ENCODE assay signal across 7 cellular contexts in the genomic region with DNA sequence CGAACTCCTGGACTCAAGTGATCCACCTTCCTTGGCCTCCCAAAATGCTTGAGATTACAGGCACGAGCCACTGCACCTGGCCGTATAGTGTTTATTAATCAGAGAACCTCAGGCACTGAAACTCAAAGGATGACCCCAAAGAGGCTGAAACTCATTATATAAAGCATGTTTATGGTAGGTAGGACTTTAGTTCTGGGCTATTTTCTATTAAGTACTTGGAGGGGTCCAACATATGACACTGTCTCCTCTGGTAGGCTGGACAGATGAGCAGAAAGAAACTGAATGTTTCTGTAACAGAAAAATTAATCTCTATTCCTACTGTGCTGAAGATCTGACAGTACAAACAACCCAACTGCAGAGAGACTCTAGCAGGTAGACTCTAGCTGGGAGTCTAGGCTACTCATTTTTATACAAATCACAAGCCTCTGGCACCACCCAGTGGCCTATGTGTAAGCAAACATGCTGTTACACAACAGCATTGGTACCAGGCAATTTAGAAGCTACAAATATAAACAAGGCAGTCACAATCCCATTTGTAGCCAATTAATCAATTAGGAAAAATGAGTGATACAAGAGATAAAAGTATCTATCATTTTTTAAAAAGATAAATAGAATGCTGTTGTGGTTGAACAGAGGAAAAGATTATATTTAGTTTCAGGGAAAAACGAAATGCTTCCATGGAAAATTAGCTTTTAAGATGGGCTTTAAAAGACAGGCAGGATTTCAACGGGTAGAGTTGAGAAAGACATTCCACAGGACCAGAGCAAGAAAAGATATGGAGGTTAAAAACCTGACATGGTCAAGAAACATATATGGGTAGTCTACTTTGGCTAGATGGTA. TPM values are rescaled to one million over a fixed set of nuclear protein-coding genes. Genes with fewer than 3 reads are reported as not detected.
DNase-seq lines count a peak whose midpoint lies in the region; ATAC-seq and TF ChIP-seq lines count a peak whose summit lies in the region.

No MANE protein-coding gene starts in this region.

- H4K8ac ChIP-seq in mesenchymal stem cell (ENCODE audit: low read length): no peak overlapping the region

- H3K4me1 Mint-ChIP-seq in stimulated activated memory B cell treated with anti-CD40 and anti-IgM and Interleukin-4, amounts not matched to agents 10 μg/mL and 1 μg/mL and 100 μg/mL, for 72 hours: peaks cover 21% of the 10 kb centered on the region

- H2BK12ac ChIP-seq in mesenchymal stem cell (ENCODE audit: low read length in 2 of 2): no peak overlapping the region

- H3K27ac ChIP-seq in effector memory CD4-positive, alpha-beta T cell (ENCODE audit: insufficient read depth, low read length, poor library complexity, severe bottlenecking): no peak overlapping the region
- no peak overlapping the region for H3K27ac ChIP-seq in mesenchymal stem cell (ENCODE audit: low read length, poor library complexity, severe bottlenecking)

- peaks cover 3% of the 10 kb centered on the region for H3K4me1 ChIP-seq in effector memory CD4-positive, alpha-beta T cell (ENCODE audit: control insufficient read depth, insufficient read depth, low read length, poor library complexity, severe bottlenecking)
- peaks cover 5% of the 10 kb centered on the region for H3K4me1 ChIP-seq in mesenchymal stem cell (ENCODE audit: control insufficient read depth, insufficient read depth, low read depth, low read length)

- DNase-seq in NCI-H524 treated with DMSO at 0.1 percent for 48 hours (lab: John Stamatoyannopoulos, UW): peak; percentile 2
- peak; percentile 16 to 35 for DNase-seq in activated CD4-positive, alpha-beta T cell treated with anti-CD3 and anti-CD28 coated beads, Interleukin-2, amount 50 U/mL, for 24 hours (ENCODE audit: low read depth in 1 of 2, low spot score in 1 of 2)
- DNase-seq in effector memory CD4-positive, alpha-beta T cell: peak; percentile 16 to 47 (median 29)
- peak; percentile 83 for DNase-seq in mesenchymal stem cell

- no peaks in the 10 kb centered on the region for H3K9me3 Mint-ChIP-seq in stimulated activated memory B cell treated with anti-CD40 and anti-IgM and Interleukin-4, amounts not matched to agents 10 μg/mL and 1 μg/mL and 100 μg/mL, for 72 hours

- peaks cover 18% of the 10 kb centered on the region for H3K79me1 ChIP-seq in mesenchymal stem cell (replicated peaks; ENCODE audit: low read length, poor library complexity, severe bottlenecking)

- no peak overlapping the region for H3K4ac ChIP-seq in mesenchymal stem cell (ENCODE audit: low read depth in 1 of 2, low read length in 2 of 2)

- H3K27me3 ChIP-seq in effector memory CD4-positive, alpha-beta T cell (replicated peaks; ENCODE audit: control insufficient read depth, insufficient read depth, low read length, poor library complexity, severe bottlenecking): no peaks in the 10 kb centered on the region
- no peaks in the 10 kb centered on the region for H3K27me3 ChIP-seq in mesenchymal stem cell (ENCODE audit: control insufficient read depth in 1 of 2, insufficient read depth in 1 of 2, low read length in 2 of 2)

- no peaks in the 10 kb centered on the region for H3K9me3 ChIP-seq in effector memory CD4-positive, alpha-beta T cell (ENCODE audit: control insufficient read depth, low read length)
- H3K9me3 ChIP-seq in mesenchymal stem cell (ENCODE audit: control insufficient read depth, low read length): no peaks in the 10 kb centered on the region

- H3K9ac ChIP-seq in mesenchymal stem cell (ENCODE audit: low read length): peak overlapping the region; percentile 7

- peak overlapping the region; percentile 59 for H3K27ac Mint-ChIP-seq in stimulated activated memory B cell treated with anti-CD40 and anti-IgM and Interleukin-4, amounts not matched to agents 10 μg/mL and 1 μg/mL and 100 μg/mL, for 72 hours

- no peak overlapping the region for H2BK5ac ChIP-seq in mesenchymal stem cell (ENCODE audit: low read depth, low read length, poor library complexity, severe bottlenecking)

- no peak overlapping the region for H3K14ac ChIP-seq in mesenchymal stem cell (ENCODE audit: low read length in 2 of 2)

- no peak overlapping the region for H3K4me3 ChIP-seq in effector memory CD4-positive, alpha-beta T cell (ENCODE audit: insufficient read depth, low read depth, low read length, poor library complexity, severe bottlenecking)
- H3K4me3 ChIP-seq in mesenchymal stem cell (ENCODE audit: insufficient read depth in 1 of 2, low read depth in 1 of 2, low read length in 2 of 2): no peak overlapping the region

- no peaks in the 10 kb centered on the region for H3K36me3 ChIP-seq in effector memory CD4-positive, alpha-beta T cell (ENCODE audit: control insufficient read depth, insufficient read depth, low read length)
- H3K36me3 ChIP-seq in mesenchymal stem cell (ENCODE audit: control insufficient read depth in 1 of 2, insufficient read depth in 2 of 2, low read depth in 1 of 2, low read length in 2 of 2): peaks cover 4 to 8% of the 10 kb centered on the region in 2 experiments

- H3K4me2 ChIP-seq in mesenchymal stem cell (ENCODE audit: low read length, poor library complexity, severe bottlenecking): no peak overlapping the region

- H4K91ac ChIP-seq in mesenchymal stem cell (ENCODE audit: low read length): no peak overlapping the region

- no peak overlapping the region for H3K18ac ChIP-seq in mesenchymal stem cell (ENCODE audit: low read depth in 1 of 2, low read length in 2 of 2)

- no peak overlapping the region for H2BK15ac ChIP-seq in mesenchymal stem cell (ENCODE audit: low read depth, poor library complexity, severe bottlenecking)

- peak; percentile 69 for ATAC-seq in HG03280 (IDR thresholded peaks at IDR 0.05; ENCODE audit: unreplicated experiment)
- ATAC-seq in stimulated activated memory B cell treated with anti-CD40 and anti-IgM and Interleukin-4, amounts not matched to agents 10 μg/mL and 1 μg/mL and 100 μg/mL, for 72 hours: peak; percentile 84

- H2BK120ac ChIP-seq in mesenchymal stem cell (ENCODE audit: low read depth, low read length): no peak overlapping the region

- no peak overlapping the region for H2AK5ac ChIP-seq in mesenchymal stem cell (ENCODE audit: low read length, severe bottlenecking)

- H2AFZ ChIP-seq in mesenchymal stem cell (ENCODE audit: low read depth, low read length): no peak overlapping the region

- no peak overlapping the region for H3K4me3 Mint-ChIP-seq in stimulated activated memory B cell treated with anti-CD40 and anti-IgM and Interleukin-4, amounts not matched to agents 10 μg/mL and 1 μg/mL and 100 μg/mL, for 72 hours

- 92% methylated on average over 5 of the region's 5 CpGs for WGBS in mesenchymal stem cell

- no peak overlapping the region for H3K23ac ChIP-seq in mesenchymal stem cell (ENCODE audit: low read length in 2 of 2)

- peaks cover 10% of the 10 kb centered on the region for H3K36me3 Mint-ChIP-seq in stimulated activated memory B cell treated with anti-CD40 and anti-IgM and Interleukin-4, amounts not matched to agents 10 μg/mL and 1 μg/mL and 100 μg/mL, for 72 hours

- TF ChIP-seq CTCF in GM12873 (IDR thresholded peaks at IDR 0.05; ENCODE audit: insufficient read depth, low read depth, low read length, missing control alignments): peak; percentile 73

- H3K27me3 Mint-ChIP-seq in stimulated activated memory B cell treated with anti-CD40 and anti-IgM and Interleukin-4, amounts not matched to agents 10 μg/mL and 1 μg/mL and 100 μg/mL, for 72 hours: no peaks in the 10 kb centered on the region

RNA-seq across cellular contexts. Expression of gene DCAF8, which starts 10.4 kb away (rescaled TPM):
- polyA plus RNA-seq in mesenchymal stem cell (2013, experiment 1 of 2): 57.0 TPM
- 58.2 TPM for polyA plus RNA-seq in mesenchymal stem cell (2013, experiment 2 of 2)

RNA-seq across cellular contexts. Expression of gene PEX19, which starts 33.0 kb away (rescaled TPM):
- 25.8 TPM for polyA plus RNA-seq in mesenchymal stem cell (2013, experiment 1 of 2)
- polyA plus RNA-seq in mesenchymal stem cell (2013, experiment 2 of 2): 26.9 TPM

RNA-seq across cellular contexts. Expression of gene PEA15, which starts 46.7 kb away (rescaled TPM):
- 323 TPM for polyA plus RNA-seq in mesenchymal stem cell (2013, experiment 1 of 2)
- polyA plus RNA-seq in mesenchymal stem cell (2013, experiment 2 of 2): 331 TPM

Comparison
In these comparisons a context has a peak if more than half of its experiments do, and no peak if none do; other contexts are left out.
1. DNase-seq: peak in every context shown above with its lines; median percentile 83 in mesenchymal stem cell; 29 in effector memory CD4-positive, alpha-beta T cell; 26 in activated CD4-positive, alpha-beta T cell treated with anti-CD3 and anti-CD28 coated beads, Interleukin-2, amount 50 U/mL, for 24 hours; 2 in NCI-H524 treated with DMSO at 0.1 percent for 48 hours.